8 cellular contexts compared by ENCODE assay signal in the genomic region with DNA sequence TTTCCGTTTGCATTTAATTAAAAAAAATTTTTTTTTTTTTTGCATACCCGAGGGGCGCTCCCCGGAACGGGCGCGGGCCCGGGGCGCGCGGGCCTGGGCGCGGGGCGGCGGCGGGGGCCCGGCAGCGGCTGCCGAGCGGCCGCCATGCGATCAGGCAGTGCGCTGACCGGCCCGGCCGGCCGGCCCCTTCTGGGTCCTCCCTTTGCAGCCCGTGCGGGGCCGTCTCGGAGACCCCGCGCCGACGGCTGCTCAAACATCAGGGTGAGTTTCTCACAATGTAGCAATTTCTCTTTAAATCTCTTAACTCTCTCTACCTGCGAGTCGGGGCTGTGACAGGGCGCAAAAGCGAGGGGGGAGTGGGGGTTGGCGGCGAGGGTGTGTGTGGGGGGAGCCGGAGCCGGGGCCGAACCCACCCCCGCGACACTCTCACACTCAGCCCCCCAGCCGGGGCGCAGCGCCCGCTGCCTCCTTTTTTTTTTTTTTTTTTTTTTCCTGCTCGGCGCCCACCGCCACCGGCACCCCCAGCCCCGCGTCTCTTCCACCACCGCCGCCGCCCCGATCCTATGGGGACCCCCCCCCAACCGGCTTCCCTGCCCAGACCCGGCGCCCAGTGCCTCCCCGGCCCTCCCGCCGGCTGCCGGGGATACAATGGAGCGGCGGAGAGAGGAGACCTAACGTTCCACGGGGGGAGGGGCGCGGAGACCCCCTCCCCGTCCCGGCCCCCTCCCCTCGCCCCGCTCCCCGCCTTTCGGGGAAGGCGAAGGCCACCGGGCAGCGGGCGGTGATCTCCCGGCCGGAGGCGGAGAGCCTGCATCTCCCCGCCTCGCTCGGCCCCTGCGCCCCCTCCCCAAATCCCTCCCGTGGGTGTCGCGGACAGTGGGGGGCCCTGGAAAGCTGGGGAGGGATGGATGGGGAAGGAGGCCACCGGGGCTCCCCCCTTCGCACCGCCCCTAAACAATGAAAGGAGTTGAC. TPM values are rescaled to one million over a fixed set of nuclear protein-coding genes. Genes with fewer than 3 reads are reported as not detected.
DNase-seq lines count a peak whose midpoint lies in the region; ATAC-seq and TF ChIP-seq lines count a peak whose summit lies in the region.

Gene BICRA (plus strand): TSS at position 227 of the 972 bp plus-strand sequence. CDS start 64,441 bp downstream, outside the sequence.

- under 1% methylated on average over 60 of the region's 96 CpGs for WGBS in prostate gland

- no peak for TF ChIP-seq CTCF in GM12875 (IDR thresholded peaks at IDR 0.05; ENCODE audit: borderline replicate concordance, insufficient read depth, low read depth, low read length)
- no peak for TF ChIP-seq CTCF in prostate gland (IDR thresholded peaks at IDR 0.05)

- TF ChIP-seq POLR2A in prostate gland (IDR thresholded peaks at IDR 0.05): peak; percentile 10

- intact Hi-C loops in T-helper 2 cell treated with Interferon-gamma antibody and Interleukin-4, amounts not matched to agents 100 ng/mL and 5 ng/mL, for 36 hours (cut with micrococcal nuclease): loop anchor here (1.0 to 2.0 kb wide), 3 partner anchors 9 to 352 kb away; partner anchors contain the start of gene NAPA
- intact Hi-C loops in left ventricle myocardium superior (cut with micrococcal nuclease) (no loop called here), prostate gland (cut with DNase I) (loop anchor here (1.0 to 10.0 kb wide), 2 partner anchors 55 to 176 kb away; no protein-coding TSS in a partner anchor)

- peak; percentile 81 for DNase-seq in NCI-H1105 (lab: John Stamatoyannopoulos, UW)
- DNase-seq in amygdala (lab: John Stamatoyannopoulos, UW): peak in 50 of 56 donors; percentile 25 to 84 (median 62)
- peak; percentile 93 for DNase-seq in left ventricle myocardium superior
- peak; percentile 47 for DNase-seq in prostate gland (ENCODE audit: low spot score)
- peak; percentile 81 for DNase-seq in ureter (ENCODE audit: low spot score)

- H3K9me3 ChIP-seq in prostate gland: no peaks in the 10 kb centered on the region

- H3K27me3 ChIP-seq in prostate gland (replicated peaks; ENCODE audit: insufficient read depth): no peaks in the 10 kb centered on the region

- peaks cover 5% of the 10 kb centered on the region for H3K4me1 ChIP-seq in prostate gland (replicated peaks)

- ATAC-seq in HG02588 (IDR thresholded peaks at IDR 0.05; ENCODE audit: unreplicated experiment) (peak; percentile 39), left ventricle myocardium superior (peak; percentile 60)

- H3K4me3 ChIP-seq in GM12875 (ENCODE audit: low read depth, low read length): peak within 1 kb of the TSS; percentile 91
- peak within 1 kb of the TSS; percentile 78 to 93 for H3K4me3 ChIP-seq in prostate gland

- H3K36me3 ChIP-seq in prostate gland: no peaks in the 10 kb centered on the region

- H3K27ac ChIP-seq in prostate gland: peak within 1 kb of the TSS; percentile 96 to 97

RNA-seq across cellular contexts. Expression of gene BICRA, which starts in this region (rescaled TPM):
- total RNA-seq in T-helper 2 cell treated with Interferon-gamma antibody and Interleukin-4, amounts not matched to agents 100 ng/mL and 5 ng/mL, for 36 hours: 15.8 and 16.6 TPM in 2 replicates
- total RNA-seq in left ventricle myocardium superior (9.5 TPM), prostate gland (10 to 100 TPM; 19.4 to 25.3 TPM), ureter (19.4 TPM)

Comparison
In these comparisons a context has a peak if more than half of its experiments do, and no peak if none do; other contexts are left out.
1. Peak in every context shown above with its lines: DNase-seq, ATAC-seq, H3K4me3 ChIP-seq and H3K27ac ChIP-seq.